Comparison of ENCODE assay signal across 24 cellular contexts in the genomic region with DNA sequence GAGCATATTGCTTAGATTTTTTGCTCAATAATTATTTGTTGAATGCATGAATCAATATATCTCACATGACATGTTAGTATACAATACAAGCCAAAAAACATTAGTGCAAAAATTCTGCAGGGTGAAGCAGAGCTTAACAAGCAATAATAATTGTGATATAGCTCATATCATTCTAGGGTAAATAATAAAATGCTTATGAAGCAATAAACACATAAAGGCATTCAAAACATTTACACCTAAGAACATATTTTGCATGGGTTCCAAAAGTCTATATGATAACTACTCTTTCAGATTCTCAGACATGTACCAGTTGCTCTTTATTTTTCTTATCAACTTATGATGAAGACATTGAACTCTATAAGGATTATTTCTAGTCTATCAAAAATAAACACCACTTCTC.
DNase-seq lines count a peak whose midpoint lies in the region; ATAC-seq, FAIRE-seq and TF ChIP-seq lines count a peak whose summit lies in the region.
"Had no signal": no experiment of that assay in that cellular context is flagged by ENCODE, and none has a peak within 500 bp of the region (broad histone marks: within the 10 kb centered on the region; RNA-seq: fewer than 3 reads in every experiment).

No MANE protein-coding gene starts in this region.

- BruUV-seq in HepG2 (replicated peaks; lab: Mats Ljungman, UMichigan) (no TSS peak), K562 (replicated peaks; lab: Mats Ljungman, UMichigan) (no TSS peak)

- no peaks in the 10 kb centered on the region for H3K4me1 ChIP-seq in HepG2 (ENCODE audit: insufficient read depth, low read length)
- no peaks in the 10 kb centered on the region for H3K4me1 ChIP-seq in right lobe of liver
- H3K4me1 ChIP-seq in K562 (replicated peaks in 1 of 2; ENCODE audit: control insufficient read depth in 2 of 2, insufficient read depth in 2 of 2, low read length in 2 of 2) = no peaks in the 10 kb centered on the region
- H3K4me1 ChIP-seq: BE2C, BLaER1 had no signal

- 0 out of 2 replicates have a peak, but pooled peaks cover under 1% of the 10 kb centered on the region for H3K9me3 ChIP-seq in HepG2 (ENCODE audit: low read length)
- H3K9me3 ChIP-seq in right lobe of liver = no peaks in the 10 kb centered on the region
- H3K9me3 ChIP-seq in K562 (replicated peaks; ENCODE audit: control insufficient read depth, insufficient read depth, low read depth, low read length) = no peaks in the 10 kb centered on the region
- H3K9me3 ChIP-seq: BE2C, BLaER1 had no signal

- TF ChIP-seq EP300 in HepG2 (IDR thresholded peaks at IDR 0.05; ENCODE audit: low read depth in 2 of 2, low read length in 2 of 2) (no peak), HepG2 (CRISPR knock-in tag; IDR thresholded peaks at IDR 0.05; ENCODE audit: borderline replicate concordance) (no peak), K562 (IDR thresholded peaks at IDR 0.05; ENCODE audit: low read length) (no peak)

- H3K4me3 ChIP-seq in HepG2 (replicated peaks in 1 of 3; ENCODE audit: insufficient read depth in 1 of 3, low read depth in 2 of 3, low read length in 3 of 3) (no peak overlapping the region), right lobe of liver (no peak overlapping the region), K562 (no peak overlapping the region)
- H3K4me3 ChIP-seq: BLaER1, GM12878 had no signal

- H3K9me1 ChIP-seq in K562 (ENCODE audit: control insufficient read depth, insufficient read depth, low read length) = no peaks in the 10 kb centered on the region

- TF ChIP-seq RAD21 in HepG2 (CRISPR knock-in tag; IDR thresholded peaks at IDR 0.05) (no peak), K562 (CRISPR knock-in tag; conservative IDR thresholded peaks at IDR 0.05 in 1 of 2, IDR thresholded peaks at IDR 0.05 in 1 of 2) (no peak)

- no peak overlapping the region for H3K27ac ChIP-seq in HepG2 (ENCODE audit: extremely low read length, insufficient read depth, low read length)
- H3K27ac ChIP-seq in right lobe of liver = no peak overlapping the region
- no peak overlapping the region for H3K27ac ChIP-seq in K562 (ENCODE audit: extremely low read depth, low read depth, low read length)
- H3K27ac ChIP-seq: 22Rv1, BLaER1 had no signal

- intact Hi-C loops in HepG2 (cut with micrococcal nuclease; ENCODE audit: unreplicated experiment) (no loop called here), right lobe of liver (cut with DNase I) (no loop called here), K562 (cut with micrococcal nuclease) (no loop called here)

- no peak for TF ChIP-seq CTCF in HepG2 (CRISPR knock-in tag; IDR thresholded peaks at IDR 0.05)
- TF ChIP-seq CTCF in right lobe of liver (IDR thresholded peaks at IDR 0.05) = no peak
- TF ChIP-seq CTCF in K562 (IDR thresholded peaks at IDR 0.05 in 2 of 3, conservative IDR thresholded peaks at IDR 0.05 in 1 of 3; ENCODE audit: insufficient read depth in 2 of 3, low read depth in 1 of 3, low read length in 3 of 3) = no peak

- TF ChIP-seq POLR2A in HepG2 (IDR thresholded peaks at IDR 0.05; ENCODE audit: insufficient read depth in 1 of 2, low read depth in 2 of 2, low read length in 2 of 2) (no peak), right lobe of liver (IDR thresholded peaks at IDR 0.05) (no peak), K562 (conservative IDR thresholded peaks at IDR 0.05) (no peak)

- in situ Hi-C loops in HepG2 (cut with HindIII; ENCODE audit: extremely low pct_ligation_motif_present, low pct_unique_long_range_greater_than_20kb) = no loop called here
- in situ Hi-C loops in K562 (cut with MboI) = no loop called here

- POLR2A ChIA-PET in HepG2 (lab: Yijun Ruan, JAX) (no interaction called here), K562 (lab: Yijun Ruan, JAX) (no interaction called here)

- H4K20me1 ChIP-seq in HepG2 (ENCODE audit: insufficient read depth, low read length) (no peaks in the 10 kb centered on the region), K562 (replicated peaks; ENCODE audit: control insufficient read depth, insufficient read depth, low read length) (no peaks in the 10 kb centered on the region)
- H4K20me1 ChIP-seq: BLaER1 had no signal

- H3K36me3 ChIP-seq in HepG2 (replicated peaks in 1 of 2; ENCODE audit: control insufficient read depth in 1 of 2, insufficient read depth in 2 of 2, low read length in 2 of 2) (no peaks in the 10 kb centered on the region), right lobe of liver (no peaks in the 10 kb centered on the region), K562 (ENCODE audit: control insufficient read depth, insufficient read depth, low read length) (no peaks in the 10 kb centered on the region)
- H3K36me3 ChIP-seq: BE2C, BLaER1 had no signal

- CTCF ChIA-PET in HepG2 (lab: Yijun Ruan, JAX; ENCODE audit: low intra/inter-chr PET ratio, low total read pairs) (no interaction called here), K562 (lab: Yijun Ruan, JAX; ENCODE audit: low intra/inter-chr PET ratio) (no interaction called here)

- no peak overlapping the region for H3K4me2 ChIP-seq in HepG2 (ENCODE audit: low read depth, low read length)
- no peak overlapping the region for H3K4me2 ChIP-seq in K562 (ENCODE audit: insufficient read depth, low read length)
- H3K4me2 ChIP-seq: BLaER1 had no signal

- H3K27me3 ChIP-seq in HepG2 (ENCODE audit: control insufficient read depth in 1 of 2, insufficient read depth in 2 of 2, low read length in 2 of 2) = no peaks in the 10 kb centered on the region
- H3K27me3 ChIP-seq in right lobe of liver = no peaks in the 10 kb centered on the region
- no peaks in the 10 kb centered on the region for H3K27me3 ChIP-seq in K562 (ENCODE audit: control insufficient read depth in 2 of 2, insufficient read depth in 2 of 2, low read length in 2 of 2)
- H3K27me3 ChIP-seq: BE2C, BLaER1 had no signal

- H2AFZ ChIP-seq in HepG2 (ENCODE audit: low read length) (no peak overlapping the region), K562 (ENCODE audit: low read depth, low read length) (no peak overlapping the region)

- FAIRE-seq in HepG2 (lab: Jason Lieb, UNC) = no peak
- no peak for FAIRE-seq in K562 (lab: Jason Lieb, UNC)
- FAIRE-seq: GM12878, GM12892, GM18507 had no signal

- ATAC-seq in HepG2 (no peak), right lobe of liver (no peak), K562 (no peak)
- ATAC-seq: GM12878 had no signal

- H3K9ac ChIP-seq in HepG2 (ENCODE audit: insufficient read depth, low read depth, low read length) (no peak overlapping the region), K562 (ENCODE audit: insufficient read depth in 1 of 2, low read depth in 2 of 2, low read length in 2 of 2) (no peak overlapping the region)
- H3K9ac ChIP-seq: BLaER1 had no signal

- H3K79me2 ChIP-seq in HepG2 (ENCODE audit: insufficient read depth, low read length) = no peaks in the 10 kb centered on the region
- no peaks in the 10 kb centered on the region for H3K79me2 ChIP-seq in K562 (ENCODE audit: control insufficient read depth, insufficient read depth, low read length)

- no peak for DNase-seq in HepG2 (ENCODE audit: low spot score)
- DNase-seq in right lobe of liver = no peak
- no peak for DNase-seq in K562 (ENCODE audit: extremely low read depth in 1 of 4, low spot score in 3 of 4)
- no peak for DNase-seq in NCI-H187 (lab: John Stamatoyannopoulos, UW)
- no peak for DNase-seq in middle frontal gyrus (ENCODE audit: extremely low spot score, low spot score)
- DNase-seq: ACHN; BE2C; C1 segment of cervical spinal cord; CD4-positive, alpha-beta memory T cell; CD4-positive, CD25-positive, alpha-beta regulatory T cell; CD8-positive, alpha-beta memory T cell; COR-L47; DMS 273 treated with DMSO at 0.1 percent for 48 hours; DMS153; DMS53; DMS79; DND-41; EL; GDM1 had no signal

TF ChIP-seq in HepG2, 621 proteins besides CTCF, POLR2A, EP300 and RAD21 (continues in another document):
- TF ChIP-seq ETV5 (CRISPR knock-in tag; IDR thresholded peaks at IDR 0.05; ENCODE audit: borderline replicate concordance) (no peak), MAFF (IDR thresholded peaks at IDR 0.05; ENCODE audit: low read depth, low read length) (peak; percentile 45; the same call in 1 of the 2 replicates), MAFK (conservative IDR thresholded peaks at IDR 0.05 in 1 of 2, IDR thresholded peaks at IDR 0.05 in 1 of 2; ENCODE audit: low read length in 2 of 2) (peak; percentile 22 to 65; a peak in 2 of 4 replicates)
- TF ChIP-seq, protein P1, sequence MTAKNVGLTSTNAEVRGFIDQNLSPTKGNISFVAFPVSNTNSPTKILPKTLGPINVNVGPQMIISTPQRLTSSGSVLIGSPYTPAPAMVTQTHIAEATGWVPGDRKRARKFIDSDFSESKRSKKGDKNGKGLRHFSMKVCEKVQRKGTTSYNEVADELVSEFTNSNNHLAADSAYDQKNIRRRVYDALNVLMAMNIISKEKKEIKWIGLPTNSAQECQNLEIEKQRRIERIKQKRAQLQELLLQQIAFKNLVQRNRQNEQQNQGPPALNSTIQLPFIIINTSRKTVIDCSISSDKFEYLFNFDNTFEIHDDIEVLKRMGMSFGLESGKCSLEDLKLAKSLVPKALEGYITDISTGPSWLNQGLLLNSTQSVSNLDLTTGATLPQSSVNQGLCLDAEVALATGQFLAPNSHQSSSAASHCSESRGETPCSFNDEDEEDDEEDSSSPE (CRISPR knock-in tag; IDR thresholded peaks at IDR 0.05) = no peak

TF ChIP-seq in K562, 482 proteins besides CTCF, POLR2A, EP300 and RAD21:
- TF ChIP-seq HIVEP1 (CRISPR knock-in tag; IDR thresholded peaks at IDR 0.05) (no peak), GABPA (tag; conservative IDR thresholded peaks at IDR 0.05; ENCODE audit: low read depth) (no peak), MAFF (IDR thresholded peaks at IDR 0.05; ENCODE audit: low read length) (peak; percentile 3; the same call in 1 of the 2 replicates), ZNF316 (IDR thresholded peaks at IDR 0.05) (peak; percentile 43; the same call in 1 of the 2 replicates)
TF ChIP-seq in K562: peak in this region for 2.

Comparison
In these comparisons a context has a peak if more than half of its experiments do, and no peak if none do; other contexts are left out.
1. Of the 241 proteins assayed by ChIP-seq in both HepG2 and K562: peak only in HepG2: MAFK; only in K562: none; in both: MAFF; in neither: 239.